8 cellular contexts compared by ENCODE assay signal in the genomic region with DNA sequence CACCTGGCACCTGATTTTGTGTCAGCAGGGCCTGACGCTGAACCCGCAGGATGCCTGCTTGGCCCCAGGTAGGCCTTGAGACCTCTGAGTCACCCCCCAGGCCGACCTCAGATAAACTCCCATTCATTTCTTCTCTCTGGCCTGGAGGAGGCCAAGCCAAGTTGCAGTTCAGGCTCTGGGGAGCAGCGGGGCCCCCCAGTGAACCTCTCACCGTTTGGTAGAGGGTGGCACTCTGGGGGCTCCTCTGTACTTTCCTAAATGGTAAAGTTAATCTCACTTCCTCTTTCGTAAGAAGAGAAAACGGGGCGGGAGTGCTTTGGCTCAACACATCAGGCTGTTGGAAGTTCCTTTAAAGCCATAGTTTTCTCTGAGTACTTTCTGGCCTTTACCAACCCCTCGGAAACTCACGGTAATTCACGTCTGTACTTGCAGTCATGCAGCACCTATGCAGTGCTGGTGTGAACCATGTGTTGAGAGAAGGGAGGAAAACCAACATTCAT. TPM values are rescaled to one million over a fixed set of nuclear protein-coding genes. Genes with fewer than 3 reads are reported as not detected.
DNase-seq lines count a peak whose midpoint lies in the region; ATAC-seq and TF ChIP-seq lines count a peak whose summit lies in the region.

No MANE protein-coding gene starts in this region.

- H3K4me1 ChIP-seq in PC-3 (ENCODE audit: insufficient read depth, low read length): peaks cover 7% of the 10 kb centered on the region; the same call in 1 of the 2 replicates

- H3K9ac ChIP-seq in PC-3 (ENCODE audit: low read length): no peak overlapping the region

- no peak overlapping the region for H2AFZ ChIP-seq in PC-3 (ENCODE audit: low read length)

- no peak overlapping the region for H3K4me2 ChIP-seq in PC-3 (ENCODE audit: low read length)

- ATAC-seq in GM21717 (IDR thresholded peaks at IDR 0.05; ENCODE audit: unreplicated experiment) (peak; percentile 50), PC-3 (no peak)

- H3K27ac ChIP-seq in layer of hippocampus (ENCODE audit: low read depth, low read length) (peak overlapping the region; percentile 81), PC-3 (ENCODE audit: low read length) (no peak overlapping the region)

- H3K79me2 ChIP-seq in PC-3 (ENCODE audit: low read length): peaks cover 43% of the 10 kb centered on the region

- H3K4me3 ChIP-seq in PC-3 (ENCODE audit: low read length) (no peak overlapping the region), MG63 (no peak overlapping the region)

- intact Hi-C loops in PC-3 (cut with micrococcal nuclease): loop anchor here (5.0 kb wide), 1 partner anchor 96 kb away; no protein-coding TSS in a partner anchor

- H3K27me3 ChIP-seq in layer of hippocampus (ENCODE audit: control insufficient read depth, insufficient read depth, low read length) (no peaks in the 10 kb centered on the region), PC-3 (ENCODE audit: low read length) (no peaks in the 10 kb centered on the region), MG63 (no peaks in the 10 kb centered on the region)

- H3F3A ChIP-seq in PC-3 (ENCODE audit: low read length, unreplicated experiment): no peaks in the 10 kb centered on the region

- DNase-seq in GM03348 (ENCODE audit: low spot score) (peak; percentile 31), NOMO-1 treated with dmso at 0.1 percent for 144 hours (lab: John Stamatoyannopoulos, UW; ENCODE audit: unreplicated experiment) (peak; percentile 80), PC-3 (no peak), NCI-H1930 (lab: John Stamatoyannopoulos, UW) (no peak), iPS-NIHi11 (ENCODE audit: low spot score) (no peak), MG63 (no peak)

- H3K36me3 ChIP-seq in PC-3 (ENCODE audit: low read depth, low read length): no peaks in the 10 kb centered on the region
- peaks cover 6% of the 10 kb centered on the region for H3K36me3 ChIP-seq in MG63

- CTCF ChIA-PET in PC-3 (lab: Charles Lee): no interaction called here

- no peak for TF ChIP-seq CTCF in PC-3 (conservative IDR thresholded peaks at IDR 0.05; ENCODE audit: low read depth, low read length)

- BruUV-seq in PC-3 (replicated peaks; lab: Mats Ljungman, UMichigan): no TSS peak

- POLR2A ChIA-PET in PC-3 (lab: Charles Lee; ENCODE audit: unreplicated experiment): no interaction called here

- no peaks in the 10 kb centered on the region for H3K9me2 ChIP-seq in PC-3 (replicated peaks; ENCODE audit: low read length)

- no peaks in the 10 kb centered on the region for H3K9me3 ChIP-seq in PC-3 (ENCODE audit: low read length)
- no peaks in the 10 kb centered on the region for H3K9me3 ChIP-seq in MG63

- H4K20me1 ChIP-seq in PC-3 (ENCODE audit: low read length): no peaks in the 10 kb centered on the region

RNA-seq across cellular contexts. Expression of a gene that starts 2.8 kb away (rescaled TPM):
- total RNA-seq in PC-3 (2014; rRNA removed): 12.8 and 17.3 TPM in 2 replicates
- 37.7 and 38.1 TPM in 2 replicates for total RNA-seq in MG63 (2014; rRNA removed; shearing (Covaris generic); ENCODE audit: low replicate concordance)

Comparison
In these comparisons a context has a peak if more than half of its experiments do, and no peak if none do; other contexts are left out.
1. DNase-seq: peak in GM03348 (single experiment) and NOMO-1 treated with dmso at 0.1 percent for 144 hours (single experiment); none in PC-3 (single experiment), NCI-H1930 (0 of 2), iPS-NIHi11 (single experiment) and MG63 (single experiment).